14 cellular contexts compared by ENCODE assay signal in genomic region chr12:106769078-106769477, GRCh38. TPM values are rescaled to one million over a fixed set of nuclear protein-coding genes. Genes with fewer than 3 reads are reported as not detected.
DNase-seq lines count a peak whose midpoint lies in the region; ATAC-seq and TF ChIP-seq lines count a peak whose summit lies in the region.
"Had no signal": no experiment of that assay in that cellular context is flagged by ENCODE, and none has a peak within 500 bp of the region (broad histone marks: within the 10 kb centered on the region; RNA-seq: fewer than 3 reads in every experiment).

No MANE protein-coding gene starts in this region.

- no peak overlapping the region for H3K4ac ChIP-seq in H9 (ENCODE audit: low read depth, low read length)

- no peak overlapping the region for H4K5ac ChIP-seq in H9 (ENCODE audit: insufficient read length, low read depth, low read length)

- peaks cover 0 to 3% (median 0%) of the 10 kb centered on the region in 3 experiments; a peak in 2 of 7 replicates for H3K36me3 Mint-ChIP-seq in H9 (ENCODE audit: insufficient read depth in 1 of 3, low read depth in 3 of 3)
- H3K36me3 Mint-ChIP-seq in progenitor cell of endocrine pancreas (ENCODE audit: insufficient read depth), result no peaks in the 10 kb centered on the region

- no peak overlapping the region for H3K9ac ChIP-seq in H9 (ENCODE audit: extremely low read depth, insufficient read length, low read length)

- H3K4me2 ChIP-seq in H9 (ENCODE audit: insufficient read depth, insufficient read length, low read length), result peak overlapping the region; percentile 64

- H3K18ac ChIP-seq in H9 (ENCODE audit: insufficient read length, low read depth, low read length), result no peak overlapping the region

- no peaks in the 10 kb centered on the region for H3K9me3 ChIP-seq in H9 (ENCODE audit: control insufficient read depth, low read depth, low read length)
- no peaks in the 10 kb centered on the region for H3K9me3 ChIP-seq in iPS-18c (ENCODE audit: control insufficient read depth, insufficient read depth, low read length)
- H3K9me3 ChIP-seq in HAP-1, result no peaks in the 10 kb centered on the region
- H3K9me3 ChIP-seq: heart left ventricle, right atrium auricular region, SJCRH30 had no signal

- no peak overlapping the region for H2AK5ac ChIP-seq in H9 (ENCODE audit: insufficient read length, low read length)

- H3K4me1 Mint-ChIP-seq in H9, result peaks cover 53 to 64% of the 10 kb centered on the region in 2 experiments
- peaks cover 34% of the 10 kb centered on the region for H3K4me1 Mint-ChIP-seq in progenitor cell of endocrine pancreas (ENCODE audit: low read depth)

- no peaks in the 10 kb centered on the region for H3K79me1 ChIP-seq in H9 (ENCODE audit: insufficient read depth, low read depth, low read length, poor library complexity, severe bottlenecking)

- H3K4me3 ChIP-seq in iPS-18c (ENCODE audit: insufficient read depth, low read depth, low read length), result 0 out of 2 replicates have a peak overlapping the region, but pooled peaks have one; percentile 29
- no peak overlapping the region for H3K4me3 ChIP-seq in HAP-1
- H3K4me3 ChIP-seq: heart left ventricle, right atrium auricular region, SJCRH30 had no signal

- no peak overlapping the region for H3K56ac ChIP-seq in H9 (ENCODE audit: insufficient read length, low read depth, low read length)

- no peak overlapping the region for H2BK120ac ChIP-seq in H9 (ENCODE audit: low read depth, low read length, poor library complexity, severe bottlenecking)

- no peak overlapping the region for H2BK15ac ChIP-seq in H9 (ENCODE audit: low read depth, low read length)

- H3K36me3 ChIP-seq in HAP-1 (replicated peaks), result no peaks in the 10 kb centered on the region
- H3K36me3 ChIP-seq: heart left ventricle, right atrium auricular region, SJCRH30 had no signal

- no peaks in the 10 kb centered on the region for H3K79me2 ChIP-seq in H9 (ENCODE audit: insufficient read depth, low read length)

- H3K4me1 ChIP-seq in H9 (ENCODE audit: insufficient read depth, low read length) (peaks cover 12% of the 10 kb centered on the region), HAP-1 (peaks cover 26% of the 10 kb centered on the region)
- H3K4me1 ChIP-seq: SJCRH30 had no signal

- H3K23me2 ChIP-seq in H9 (ENCODE audit: insufficient read length, low read depth, low read length, poor library complexity, severe bottlenecking), result peaks cover 9% of the 10 kb centered on the region

- H3K4me3 Mint-ChIP-seq in H9 (peak overlapping the region; percentile 47 to 73; a peak in 4 of 5 replicates), progenitor cell of endocrine pancreas (ENCODE audit: low read depth) (no peak overlapping the region)
- H3K4me3 Mint-ChIP-seq: CD4-positive, alpha-beta memory T cell had no signal

- no peak overlapping the region for H2BK20ac ChIP-seq in H9 (ENCODE audit: low read depth, low read length, poor library complexity, severe bottlenecking)

- no peak for ATAC-seq in HG02938 (IDR thresholded peaks at IDR 0.05; ENCODE audit: unreplicated experiment)
- ATAC-seq in HG03442 (IDR thresholded peaks at IDR 0.05; ENCODE audit: unreplicated experiment), result no peak
- ATAC-seq in HG03159 (IDR thresholded peaks at IDR 0.05; ENCODE audit: unreplicated experiment), result no peak
- ATAC-seq: heart left ventricle had no signal

- no peaks in the 10 kb centered on the region for H4K20me1 ChIP-seq in H9 (ENCODE audit: control insufficient read depth, insufficient read depth, insufficient read length)

- H4K8ac ChIP-seq in H9 (replicated peaks; ENCODE audit: insufficient read length, low read depth, low read length), result no peak overlapping the region

- H3K27ac Mint-ChIP-seq in H9 (peak overlapping the region; percentile 90 to 98 (median 98)), progenitor cell of endocrine pancreas (peak overlapping the region; percentile 66)

- H3K9me3 Mint-ChIP-seq in H9, result no peaks in the 10 kb centered on the region
- H3K9me3 Mint-ChIP-seq in progenitor cell of endocrine pancreas (ENCODE audit: low read depth), result no peaks in the 10 kb centered on the region

- no peak overlapping the region for H4K91ac ChIP-seq in H9 (ENCODE audit: insufficient read length, low read depth, low read length)

- H2BK12ac ChIP-seq in H9 (ENCODE audit: insufficient read length, low read depth, low read length), result no peak overlapping the region

- H3K27me3 ChIP-seq in H9 (ENCODE audit: insufficient read depth, low read length), result no peaks in the 10 kb centered on the region
- no peaks in the 10 kb centered on the region for H3K27me3 ChIP-seq in HAP-1 (ENCODE audit: low read depth)
- H3K27me3 ChIP-seq: right atrium auricular region, SJCRH30 had no signal

- H3K23ac ChIP-seq in H9 (ENCODE audit: insufficient read length, low read depth, low read length), result no peak overlapping the region

- in situ Hi-C loops in HAP-1 (cut with MboI; ENCODE audit: low sequenced_read_pairs), result no loop called here

- WGBS in H9 (ENCODE audit: extremely low coverage, insufficient read length, low lambda C conversion rate), result no CpG with 5 or more reads among the region's 5 CpGs

- peak overlapping the region; percentile 40 for H3K27ac ChIP-seq in H9 (ENCODE audit: insufficient read length, low read depth, low read length)
- H3K27ac ChIP-seq: heart left ventricle, right atrium auricular region, SJCRH30 had no signal

- H3T11ph ChIP-seq in H9 (ENCODE audit: low read length), result no peak overlapping the region

- H2AFZ ChIP-seq in H9 (ENCODE audit: low read length), result no peak overlapping the region

- H3K27me3 Mint-ChIP-seq in H9 (ENCODE audit: low read depth), result no peaks in the 10 kb centered on the region
- H3K27me3 Mint-ChIP-seq in progenitor cell of endocrine pancreas, result no peaks in the 10 kb centered on the region
- H3K27me3 Mint-ChIP-seq: CD4-positive, alpha-beta memory T cell had no signal

- H2BK5ac ChIP-seq in H9 (ENCODE audit: insufficient read length, low read length), result no peak overlapping the region

- DNase-seq in H9, result peak; percentile 53
- DNase-seq in astrocyte of the hippocampus (ENCODE audit: low read depth, low spot score), result peak; percentile 95
- no peak for DNase-seq in progenitor cell of endocrine pancreas (ENCODE audit: low spot score, unreplicated experiment)
- DNase-seq in HAP-1 (ENCODE audit: low spot score in 2 of 2), result no peak
- DNase-seq: CD4-positive, alpha-beta memory T cell; effector memory CD4-positive, alpha-beta T cell; heart left ventricle; NCI-H1694 treated with DMSO at 0.1 percent for 48 hours; SJCRH30 had no signal

- no peak for TF ChIP-seq CTCF in H9 (conservative IDR thresholded peaks at IDR 0.05)
- no peak for TF ChIP-seq CTCF in progenitor cell of endocrine pancreas (IDR thresholded peaks at IDR 0.05; ENCODE audit: unreplicated experiment)

- no peak overlapping the region for H3K14ac ChIP-seq in H9 (ENCODE audit: insufficient read depth, low read length)

RNA-seq across cellular contexts. Expression of gene RIC8B, which starts 5.4 kb away (rescaled TPM):
- 23.8 and 29.0 TPM in 2 replicates for total RNA-seq in H9 (2021)
- total RNA-seq in progenitor cell of endocrine pancreas, result 24.7 and 28.1 TPM in 2 replicates

Comparison
In these comparisons a context has a peak if more than half of its experiments do, and no peak if none do; other contexts are left out.
1. DNase-seq: peak in H9 (single experiment) and astrocyte of the hippocampus (single experiment); none in progenitor cell of endocrine pancreas (single experiment) and HAP-1 (0 of 2).